Comparison of ENCODE assay signal across 30 cellular contexts in the genomic region with DNA sequence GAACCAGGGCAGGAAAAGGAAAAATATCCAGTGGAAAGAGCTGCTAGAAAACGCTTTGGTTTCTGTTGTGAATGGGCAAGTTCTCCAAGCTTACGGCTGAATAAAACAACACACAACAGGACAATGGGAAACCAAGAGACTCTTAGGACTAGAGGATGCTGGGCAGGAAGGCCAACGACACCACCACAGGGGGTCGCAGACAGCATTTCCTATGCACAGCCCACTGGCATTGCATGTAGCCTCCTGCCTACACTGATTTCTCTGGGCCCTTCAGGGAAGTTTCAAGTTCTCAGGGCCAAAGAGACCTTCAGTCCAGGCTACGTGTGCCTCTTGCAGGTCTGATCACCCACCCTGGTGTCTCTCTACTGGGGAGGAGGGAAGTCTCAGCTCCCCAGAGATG.
"Had no signal": no experiment of that assay in that cellular context is flagged by ENCODE, and none has a peak within 500 bp of the region (broad histone marks: within the 10 kb centered on the region; RNA-seq: fewer than 3 reads in every experiment).

No MANE protein-coding gene starts in this region.

- DNase-seq: activated CD4-positive, alpha-beta T cell treated with anti-CD3 and anti-CD28 coated beads, Interleukin-2, amount 10 ng/mL, durations not matched to agents 24 days and 14 days; activated CD4-positive, alpha-beta T cell treated with anti-CD3 and anti-CD28 coated beads, Interleukin-2, amount 50 U/mL, for 48 hours; activated CD4-positive, CD25-positive, alpha-beta regulatory T cell treated with anti-CD3 and anti-CD28 coated beads, Interleukin-2, amount 50 U/mL, for 72 hours; activated CD8-positive, alpha-beta memory T cell treated with anti-CD3 and anti-CD28 coated beads, Interleukin-2, amount 10 ng/mL, durations not matched to agents 7 days and 5 days; activated effector memory CD4-positive, alpha-beta T cell treated with Interleukin-2 at 50 U/mL for 16 hours; activated naive CD4-positive, alpha-beta T cell; activated naive CD8-positive, alpha-beta T cell treated with anti-CD3 and anti-CD28 coated beads, Interleukin-2, amount 50 U/mL, for 24 hours; activated T-cell treated with anti-CD3 and anti-CD28 coated beads, Interleukin-2, amount 50 U/mL, for 24 hours; amniotic stem cell; KG1; NCI-H1092; NCI-H1417; NCI-H1694; NCI-H2029; NCI-H2107; NCI-H524; NCI-H774; NK-92 treated with Interleukin-12 subunit alpha and Interleukin-12 subunit beta, amount 100 ng/mL, for 24 hours; PC-3; SHP77; SW 1271 had no signal

- H3K27me3 ChIP-seq: cardiac muscle cell, SJSA1 had no signal

- H3K27me3 Mint-ChIP-seq: activated CD4-positive, alpha-beta T cell treated with anti-CD3 and anti-CD28 coated beads, Interleukin-2, amount 10 ng/mL, durations not matched to agents 24 days and 14 days; activated CD8-positive, alpha-beta memory T cell treated with anti-CD3 and anti-CD28 coated beads, Interleukin-2, amount 10 ng/mL, durations not matched to agents 7 days and 5 days; activated naive CD8-positive, alpha-beta T cell treated with anti-CD3 and anti-CD28 coated beads, Interleukin-2, amount 50 U/mL, for 24 hours; activated T-cell treated with anti-CD3 and anti-CD28 coated beads, Interleukin-2, amount 50 U/mL, for 24 hours; brain had no signal

- H3K27ac Mint-ChIP-seq: activated CD4-positive, alpha-beta T cell treated with anti-CD3 and anti-CD28 coated beads, Interleukin-2, amount 10 ng/mL, durations not matched to agents 24 days and 14 days; activated CD8-positive, alpha-beta memory T cell treated with anti-CD3 and anti-CD28 coated beads, Interleukin-2, amount 10 ng/mL, durations not matched to agents 7 days and 5 days; activated naive CD4-positive, alpha-beta T cell treated with anti-CD3 and anti-CD28 coated beads, Interleukin-2, amount 50 U/mL, for 24 hours; activated naive CD8-positive, alpha-beta T cell treated with anti-CD3 and anti-CD28 coated beads, Interleukin-2, amount 50 U/mL, for 24 hours; activated T-cell treated with anti-CD3 and anti-CD28 coated beads, Interleukin-2, amount 50 U/mL, for 24 hours; activated T-helper 1 cell treated with anti-CD3 and anti-CD28 coated beads, Interleukin-12 subunit alpha, Interleukin-12 subunit beta, Interleukin-2, Interleukin-4 antibody, amounts not matched to agents 30 ng/mL and 10 ng/mL and 1 ng/mL, durations not matched to agents 14 hours and 24 hours and 36 hours; T-helper 2 cell treated with Interferon-gamma antibody and Interleukin-4, amounts not matched to agents 5 μg/mL and 100 μg/mL, for 36 hours had no signal

- H3K9me3 ChIP-seq: SJSA1 had no signal

- H3K9me3 Mint-ChIP-seq: activated CD4-positive, alpha-beta T cell treated with anti-CD3 and anti-CD28 coated beads, Interleukin-2, amount 10 ng/mL, durations not matched to agents 24 days and 14 days; activated naive CD4-positive, alpha-beta T cell treated with anti-CD3 and anti-CD28 coated beads, Interleukin-2, amount 50 U/mL, for 24 hours; activated naive CD8-positive, alpha-beta T cell treated with anti-CD3 and anti-CD28 coated beads, Interleukin-2, amount 50 U/mL, for 24 hours; activated T-cell treated with anti-CD3 and anti-CD28 coated beads, Interleukin-2, amount 50 U/mL, for 24 hours; T-helper 2 cell treated with Interferon-gamma antibody and Interleukin-4, amounts not matched to agents 5 μg/mL and 100 μg/mL, for 36 hours had no signal

- H3K4me1 Mint-ChIP-seq: activated CD4-positive, alpha-beta T cell treated with anti-CD3 and anti-CD28 coated beads, Interleukin-2, amount 10 ng/mL, durations not matched to agents 24 days and 14 days; activated CD8-positive, alpha-beta memory T cell treated with anti-CD3 and anti-CD28 coated beads, Interleukin-2, amount 10 ng/mL, durations not matched to agents 7 days and 5 days; activated naive CD4-positive, alpha-beta T cell treated with anti-CD3 and anti-CD28 coated beads, Interleukin-2, amount 50 U/mL, for 24 hours; activated naive CD8-positive, alpha-beta T cell treated with anti-CD3 and anti-CD28 coated beads, Interleukin-2, amount 50 U/mL, for 24 hours; brain had no signal

- H3K36me3 ChIP-seq: cardiac muscle cell, SJSA1 had no signal

- H3K4me3 ChIP-seq: cardiac muscle cell, SJSA1 had no signal

- H3K4me1 ChIP-seq: SJSA1 had no signal

- H3K4me3 Mint-ChIP-seq: activated CD4-positive, alpha-beta T cell treated with anti-CD3 and anti-CD28 coated beads, Interleukin-2, amount 10 ng/mL, durations not matched to agents 24 days and 14 days; activated CD8-positive, alpha-beta memory T cell treated with anti-CD3 and anti-CD28 coated beads, Interleukin-2, amount 10 ng/mL, durations not matched to agents 7 days and 5 days; activated naive CD4-positive, alpha-beta T cell treated with anti-CD3 and anti-CD28 coated beads, Interleukin-2, amount 50 U/mL, for 24 hours; activated naive CD8-positive, alpha-beta T cell treated with anti-CD3 and anti-CD28 coated beads, Interleukin-2, amount 50 U/mL, for 24 hours; activated T-cell treated with anti-CD3 and anti-CD28 coated beads, Interleukin-2, amount 50 U/mL, for 24 hours; activated T-helper 1 cell treated with anti-CD3 and anti-CD28 coated beads, Interleukin-12 subunit alpha, Interleukin-12 subunit beta, Interleukin-2, Interleukin-4 antibody, amounts not matched to agents 30 ng/mL and 10 ng/mL and 1 ng/mL, durations not matched to agents 14 hours and 24 hours and 36 hours; brain; T-helper 2 cell treated with Interferon-gamma antibody and Interleukin-4, amounts not matched to agents 5 μg/mL and 100 μg/mL, for 36 hours had no signal

- ATAC-seq: activated CD8-positive, alpha-beta memory T cell treated with anti-CD3 and anti-CD28 coated beads, Interleukin-2, amount 10 ng/mL, durations not matched to agents 7 days and 5 days; activated naive CD8-positive, alpha-beta T cell treated with anti-CD3 and anti-CD28 coated beads, Interleukin-2, amount 50 U/mL, for 24 hours; PC-3; SK-N-SH treated with all-trans-retinoic acid at 6 μM for 48 hours had no signal

- H3K27ac ChIP-seq: cardiac muscle cell, SJSA1 had no signal

- H3K36me3 Mint-ChIP-seq: activated CD8-positive, alpha-beta memory T cell treated with anti-CD3 and anti-CD28 coated beads, Interleukin-2, amount 10 ng/mL, durations not matched to agents 7 days and 5 days; activated naive CD4-positive, alpha-beta T cell treated with anti-CD3 and anti-CD28 coated beads, Interleukin-2, amount 50 U/mL, for 24 hours; brain had no signal

- FAIRE-seq: astrocyte, RCC 7860 had no signal
